In the genomic region with DNA sequence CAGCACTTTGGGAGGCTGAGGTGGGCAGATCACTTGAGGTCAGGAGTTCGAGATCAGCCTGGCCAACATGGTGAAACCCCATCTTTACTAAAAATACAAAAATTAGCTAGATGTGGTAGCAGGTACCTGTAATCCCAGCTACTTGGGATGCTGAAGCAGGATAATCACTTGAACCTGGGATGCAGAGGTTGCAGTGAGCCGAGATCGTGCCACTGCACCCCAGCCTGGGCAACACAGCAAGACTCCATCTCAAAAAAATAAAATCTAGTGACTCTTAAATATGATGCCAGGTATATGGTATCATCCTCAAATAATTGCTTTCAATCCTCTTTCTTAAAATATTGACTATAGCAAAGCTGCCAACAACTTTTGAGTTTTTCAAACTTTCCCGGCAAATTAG, we compare ENCODE assay signal across 8 cellular contexts. TPM values are rescaled to one million over a fixed set of nuclear protein-coding genes. Genes with fewer than 3 reads are reported as not detected.
A peak's percentile ranks its signal among the peaks of the same experiment; 100 is the strongest.
DNase-seq lines count a peak whose midpoint lies in the region; TF ChIP-seq lines count a peak whose summit lies in the region.
"Not testable (repeated sequence)": the region's sequence is repeated elsewhere in the genome, so short reads cannot be mapped to it uniquely, and the experiment has no call there.

No MANE protein-coding gene starts in this region.

- CTCF ChIA-PET in OCI-LY7 (lab: Charles Lee; ENCODE audit: unreplicated experiment), result not testable (repeated sequence)

- H3K4me1 ChIP-seq in OCI-LY7 (ENCODE audit: insufficient read depth, low read length, poor library complexity, severe bottlenecking) (peaks cover 31% of the 10 kb centered on the region), liver (ENCODE audit: control insufficient read depth in 4 of 4, insufficient read depth in 4 of 4, low read length in 3 of 4) (peaks cover 21 to 74% (median 52%) of the 10 kb centered on the region in 4 donors), parathyroid adenoma (peaks cover 33% of the 10 kb centered on the region), subcutaneous abdominal adipose tissue (ENCODE audit: control insufficient read depth in 5 of 5, insufficient read depth in 5 of 5, low read length in 5 of 5) (peaks cover 14 to 56% (median 46%) of the 10 kb centered on the region in 5 donors)

- not testable (repeated sequence) for TF ChIP-seq CTCF in CD14-positive monocyte (IDR thresholded peaks at IDR 0.05); HFFc6 (IDR thresholded peaks at IDR 0.05); OCI-LY7 (conservative IDR thresholded peaks at IDR 0.05; ENCODE audit: low read length); liver (IDR thresholded peaks at IDR 0.05; ENCODE audit: low read depth, low read length, missing input control); parathyroid adenoma (IDR thresholded peaks at IDR 0.05)

- H2AFZ ChIP-seq in OCI-LY7 (ENCODE audit: low read length); parathyroid adenoma: not testable (repeated sequence)

- H3K27ac Mint-ChIP-seq in CD14-positive monocyte (peak overlapping the region; percentile 96 to 99 (median 99)), HFFc6 (peak overlapping the region; percentile 97)
- H3K27ac Mint-ChIP-seq in activated T-helper 1 cell treated with anti-CD3 and anti-CD28 coated beads, Interleukin-12 subunit alpha, Interleukin-12 subunit beta, Interleukin-2, Interleukin-4 antibody, amounts not matched to agents 30 ng/mL and 10 ng/mL and 1 ng/mL, durations not matched to agents 14 hours and 24 hours and 36 hours, result peak overlapping the region; percentile 83
- H3K27ac Mint-ChIP-seq in dendritic cell treated with granulocyte-macrophage colony-stimulating factor and Interleukin-4, amounts not matched to agents 40 ng/mL and 50 ng/mL, for 4 days, result peak overlapping the region; percentile 97

- peak overlapping the region in 1 of 2 donors; percentile 82 for H3K4me3 Mint-ChIP-seq in CD14-positive monocyte
- peak overlapping the region; percentile 73 for H3K4me3 Mint-ChIP-seq in HFFc6
- not testable (repeated sequence) for H3K4me3 Mint-ChIP-seq in activated T-helper 1 cell treated with anti-CD3 and anti-CD28 coated beads, Interleukin-12 subunit alpha, Interleukin-12 subunit beta, Interleukin-2, Interleukin-4 antibody, amounts not matched to agents 30 ng/mL and 10 ng/mL and 1 ng/mL, durations not matched to agents 14 hours and 24 hours and 36 hours
- H3K4me3 Mint-ChIP-seq in dendritic cell treated with granulocyte-macrophage colony-stimulating factor and Interleukin-4, amounts not matched to agents 40 ng/mL and 50 ng/mL, for 4 days, result peak overlapping the region; percentile 34

- H3K36me3 Mint-ChIP-seq in CD14-positive monocyte, result peaks cover 3 to 12% of the 10 kb centered on the region in 2 donors
- H3K36me3 Mint-ChIP-seq in HFFc6 (ENCODE audit: low read depth); activated T-helper 1 cell treated with anti-CD3 and anti-CD28 coated beads, Interleukin-12 subunit alpha, Interleukin-12 subunit beta, Interleukin-2, Interleukin-4 antibody, amounts not matched to agents 30 ng/mL and 10 ng/mL and 1 ng/mL, durations not matched to agents 14 hours and 24 hours and 36 hours (ENCODE audit: low read depth): not testable (repeated sequence)
- peaks cover 27% of the 10 kb centered on the region for H3K36me3 Mint-ChIP-seq in dendritic cell treated with granulocyte-macrophage colony-stimulating factor and Interleukin-4, amounts not matched to agents 40 ng/mL and 50 ng/mL, for 4 days (ENCODE audit: low read depth)

- H3K4me1 Mint-ChIP-seq in CD14-positive monocyte (peaks cover 88% of the 10 kb centered on the region), HFFc6 (ENCODE audit: low read depth) (peaks cover 85% of the 10 kb centered on the region)
- H3K4me1 Mint-ChIP-seq in activated T-helper 1 cell treated with anti-CD3 and anti-CD28 coated beads, Interleukin-12 subunit alpha, Interleukin-12 subunit beta, Interleukin-2, Interleukin-4 antibody, amounts not matched to agents 30 ng/mL and 10 ng/mL and 1 ng/mL, durations not matched to agents 14 hours and 24 hours and 36 hours (ENCODE audit: low read depth), result peaks cover 65% of the 10 kb centered on the region
- H3K4me1 Mint-ChIP-seq in dendritic cell treated with granulocyte-macrophage colony-stimulating factor and Interleukin-4, amounts not matched to agents 40 ng/mL and 50 ng/mL, for 4 days (ENCODE audit: low read depth), result peaks cover 73% of the 10 kb centered on the region

- H3K9me2 ChIP-seq in OCI-LY7 (ENCODE audit: insufficient read depth, low read length), result not testable (repeated sequence)

- H3K4me3 ChIP-seq in OCI-LY7 (ENCODE audit: low read depth, low read length, poor library complexity, severe bottlenecking); liver (ENCODE audit: low read depth in 1 of 3, low read length in 3 of 3); subcutaneous abdominal adipose tissue (ENCODE audit: low read depth in 1 of 5, low read length in 5 of 5): not testable (repeated sequence)
- peak overlapping the region; percentile 18 for H3K4me3 ChIP-seq in parathyroid adenoma (ENCODE audit: low read depth, low read length)

- H3K4me2 ChIP-seq in OCI-LY7 (ENCODE audit: low read length), result peak overlapping the region; percentile 24; the same call in 1 of the 2 replicates
- H3K4me2 ChIP-seq in parathyroid adenoma (ENCODE audit: low read length), result peak overlapping the region; percentile 40

- intact Hi-C loops in CD14-positive monocyte (cut with micrococcal nuclease), result loop anchor here in 1 of 2 donors (10.0 kb wide), 1 partner anchor 46 kb away; no protein-coding TSS in a partner anchor
- intact Hi-C loops in OCI-LY7 (cut with micrococcal nuclease; ENCODE audit: unreplicated experiment); activated T-helper 1 cell treated with anti-CD3 and anti-CD28 coated beads, Interleukin-12 subunit alpha, Interleukin-12 subunit beta, Interleukin-2, Interleukin-4 antibody, amounts not matched to agents 30 ng/mL and 10 ng/mL and 1 ng/mL, durations not matched to agents 14 hours and 24 hours and 36 hours (cut with micrococcal nuclease); dendritic cell treated with granulocyte-macrophage colony-stimulating factor and Interleukin-4, amounts not matched to agents 40 ng/mL and 50 ng/mL, for 4 days (cut with micrococcal nuclease): not testable (repeated sequence)

- not testable (repeated sequence) for H3K9ac ChIP-seq in liver (ENCODE audit: low read depth in 1 of 2, low read length in 2 of 2); parathyroid adenoma
- peak overlapping the region in 1 of 5 donors; percentile 32 for H3K9ac ChIP-seq in subcutaneous abdominal adipose tissue (ENCODE audit: low read length in 5 of 5)

- not testable (repeated sequence) for H3K9me3 ChIP-seq in OCI-LY7 (ENCODE audit: low read length); liver (ENCODE audit: control insufficient read depth in 4 of 4, low read length in 3 of 4); parathyroid adenoma (ENCODE audit: control insufficient read depth, low read length); subcutaneous abdominal adipose tissue (ENCODE audit: control insufficient read depth in 5 of 5, low read length in 5 of 5)

- BruUV-seq in OCI-LY7 (replicated peaks; lab: Mats Ljungman, UMichigan), result not testable (repeated sequence)

- H3K27me3 ChIP-seq in liver (ENCODE audit: control insufficient read depth in 4 of 4, insufficient read depth in 4 of 4, low read length in 3 of 4); parathyroid adenoma (ENCODE audit: control insufficient read depth, insufficient read depth, low read length); subcutaneous abdominal adipose tissue (ENCODE audit: control insufficient read depth in 5 of 5, insufficient read depth in 4 of 5, low read length in 5 of 5): not testable (repeated sequence)

- not testable (repeated sequence) for H3K27ac ChIP-seq in OCI-LY7 (ENCODE audit: low read depth, low read length, poor library complexity, severe bottlenecking)
- H3K27ac ChIP-seq in liver (ENCODE audit: low read depth in 1 of 2, low read length in 2 of 2), result peak overlapping the region; percentile 39 to 67
- peak overlapping the region; percentile 53 for H3K27ac ChIP-seq in parathyroid adenoma
- H3K27ac ChIP-seq in subcutaneous abdominal adipose tissue (ENCODE audit: low read depth, low read length), result peak overlapping the region; percentile 91

- not testable (repeated sequence) for DNase-seq in CD14-positive monocyte (ENCODE audit: low spot score); HFFc6; OCI-LY7 (ENCODE audit: low spot score); activated T-helper 1 cell treated with anti-CD3 and anti-CD28 coated beads, Interleukin-12 subunit alpha, Interleukin-12 subunit beta, Interleukin-2, Interleukin-4 antibody, amounts not matched to agents 30 ng/mL and 10 ng/mL and 1 ng/mL, durations not matched to agents 14 hours and 24 hours and 36 hours (ENCODE audit: low spot score)

- POLR2A ChIA-PET in OCI-LY7 (lab: Charles Lee), result interaction anchor here (1.8 kb wide), 1 partner anchor 13 kb away, joined by 10 read pairs; no protein-coding TSS in a partner anchor

- H3K9me3 Mint-ChIP-seq in CD14-positive monocyte; HFFc6; activated T-helper 1 cell treated with anti-CD3 and anti-CD28 coated beads, Interleukin-12 subunit alpha, Interleukin-12 subunit beta, Interleukin-2, Interleukin-4 antibody, amounts not matched to agents 30 ng/mL and 10 ng/mL and 1 ng/mL, durations not matched to agents 14 hours and 24 hours and 36 hours; dendritic cell treated with granulocyte-macrophage colony-stimulating factor and Interleukin-4, amounts not matched to agents 40 ng/mL and 50 ng/mL, for 4 days: not testable (repeated sequence)

- WGBS in liver, result 82% methylated on average over 4 of the region's 4 CpGs

- not testable (repeated sequence) for H4K20me1 ChIP-seq in OCI-LY7 (ENCODE audit: insufficient read depth, low read length)

- not testable (repeated sequence) for H3K79me2 ChIP-seq in OCI-LY7 (ENCODE audit: insufficient read depth, low read depth, low read length); parathyroid adenoma

- not testable (repeated sequence) for H3K36me3 ChIP-seq in OCI-LY7 (ENCODE audit: insufficient read depth, low read length); liver (ENCODE audit: control insufficient read depth in 4 of 4, insufficient read depth in 3 of 4, low read depth in 1 of 4, low read length in 3 of 4); parathyroid adenoma (ENCODE audit: control insufficient read depth, insufficient read depth, low read length); subcutaneous abdominal adipose tissue (ENCODE audit: control insufficient read depth in 5 of 5, insufficient read depth in 5 of 5, low read length in 5 of 5)

- TF ChIP-seq RAD21 in liver (IDR thresholded peaks at IDR 0.05), result not testable (repeated sequence)

- not testable (repeated sequence) for H3K27me3 Mint-ChIP-seq in CD14-positive monocyte (ENCODE audit: low read depth in 3 of 3); HFFc6 (ENCODE audit: insufficient read depth); activated T-helper 1 cell treated with anti-CD3 and anti-CD28 coated beads, Interleukin-12 subunit alpha, Interleukin-12 subunit beta, Interleukin-2, Interleukin-4 antibody, amounts not matched to agents 30 ng/mL and 10 ng/mL and 1 ng/mL, durations not matched to agents 14 hours and 24 hours and 36 hours (ENCODE audit: insufficient read depth); dendritic cell treated with granulocyte-macrophage colony-stimulating factor and Interleukin-4, amounts not matched to agents 40 ng/mL and 50 ng/mL, for 4 days

RNA-seq across cellular contexts. Expression of a gene that starts 40.4 kb away (rescaled TPM):
- polyA plus RNA-seq in CD14-positive monocyte, result 1 to 10 TPM; 3.5 to 5.7 TPM
- total RNA-seq in HFFc6 (2021; fragmentation: NEBNext Ultra II Directional; extraction: Animal tissue kit (Norgen Biotek cat#: 25700)), result 10 to 100 TPM; 14.1 to 22.2 (median 18.2) TPM
- total RNA-seq in OCI-LY7 (2014; rRNA removed; shearing (Covaris generic)), result 0.09 and 0.15 TPM in 2 replicates
- total RNA-seq in OCI-LY7 (2022), result 1.0 and 1.2 TPM in 2 replicates
- 18.8 and 20.4 TPM in 2 replicates for total RNA-seq in activated T-helper 1 cell treated with anti-CD3 and anti-CD28 coated beads, Interleukin-12 subunit alpha, Interleukin-12 subunit beta, Interleukin-2, Interleukin-4 antibody, amounts not matched to agents 30 ng/mL and 10 ng/mL and 1 ng/mL, durations not matched to agents 14 hours and 24 hours and 36 hours
- 10 to 100 TPM; 36.7 to 88.7 TPM for total RNA-seq in liver
- polyA plus RNA-seq in liver, result 10 to 100 TPM in 1 of 2 donors, 1 to 10 TPM in 1; 8.8 to 10.3 TPM
